ENCODE assay signal across 17 cellular contexts in genomic region chr6:38185752-38186151, GRCh38.
"Had no signal": no experiment of that assay in that cellular context is flagged by ENCODE, and none has a peak within 500 bp of the region (broad histone marks: within the 10 kb centered on the region; RNA-seq: fewer than 3 reads in every experiment).

No MANE protein-coding gene starts in this region.

- DNase-seq: effector CD8-positive, alpha-beta T cell; kidney glomerular epithelial cell; mucosa of descending colon; naive thymus-derived CD8-positive, alpha-beta T cell; small intestine; stimulated activated CD4-positive, alpha-beta T cell treated with anti-CD3 and anti-CD28 coated beads, Interleukin-2, amount 100 ng/mL, for 48 hours; tibial artery; uterus had no signal

- ATAC-seq: esophagus mucosa; heart left ventricle; mucosa of descending colon; naive thymus-derived CD8-positive, alpha-beta T cell; stimulated activated memory B cell treated with anti-CD40 and anti-IgM and Interleukin-4, amounts not matched to agents 10 μg/mL and 1 μg/mL and 100 μg/mL, for 72 hours had no signal

- H3K4me1 Mint-ChIP-seq: stimulated activated memory B cell treated with anti-CD40 and anti-IgM and Interleukin-4, amounts not matched to agents 10 μg/mL and 1 μg/mL and 100 μg/mL, for 72 hours had no signal

- H3K4me1 ChIP-seq: heart left ventricle, right atrium auricular region, tibial artery, upper lobe of left lung, uterus had no signal

- H3K4me3 ChIP-seq: coronary artery, heart left ventricle, mucosa of descending colon, right atrium auricular region, tibial artery, upper lobe of left lung, uterus had no signal

- H3K4me3 Mint-ChIP-seq: naive thymus-derived CD8-positive, alpha-beta T cell; stimulated activated memory B cell treated with anti-CD40 and anti-IgM and Interleukin-4, amounts not matched to agents 10 μg/mL and 1 μg/mL and 100 μg/mL, for 72 hours; stimulated activated naive CD8-positive, alpha-beta T cell treated with anti-CD3 and anti-CD28 coated beads, Interleukin-15, Interleukin-2, amounts not matched to agents 100 ng/mL and 50 ng/mL, for 24 hours had no signal

- H3K27ac ChIP-seq: coronary artery, heart left ventricle, neutrophil, right atrium auricular region, tibial artery, upper lobe of left lung, uterus had no signal

- H3K9me3 Mint-ChIP-seq: naive thymus-derived CD8-positive, alpha-beta T cell; stimulated activated memory B cell treated with anti-CD40 and anti-IgM and Interleukin-4, amounts not matched to agents 10 μg/mL and 1 μg/mL and 100 μg/mL, for 72 hours; stimulated activated naive CD8-positive, alpha-beta T cell treated with anti-CD3 and anti-CD28 coated beads, Interleukin-15, Interleukin-2, amounts not matched to agents 100 ng/mL and 50 ng/mL, for 24 hours had no signal

- H3K36me3 ChIP-seq: heart left ventricle, neutrophil, right atrium auricular region, tibial artery, uterus had no signal

- H3K27me3 ChIP-seq: dorsolateral prefrontal cortex, heart left ventricle, neutrophil, right atrium auricular region, tibial artery, upper lobe of left lung, uterus had no signal

- H3K27ac Mint-ChIP-seq: stimulated activated memory B cell treated with anti-CD40 and anti-IgM and Interleukin-4, amounts not matched to agents 10 μg/mL and 1 μg/mL and 100 μg/mL, for 72 hours; stimulated activated naive CD8-positive, alpha-beta T cell treated with anti-CD3 and anti-CD28 coated beads, Interleukin-15, Interleukin-2, amounts not matched to agents 100 ng/mL and 50 ng/mL, for 24 hours had no signal

- H3K27me3 Mint-ChIP-seq: naive thymus-derived CD8-positive, alpha-beta T cell; stimulated activated memory B cell treated with anti-CD40 and anti-IgM and Interleukin-4, amounts not matched to agents 10 μg/mL and 1 μg/mL and 100 μg/mL, for 72 hours; stimulated activated naive CD8-positive, alpha-beta T cell treated with anti-CD3 and anti-CD28 coated beads, Interleukin-15, Interleukin-2, amounts not matched to agents 100 ng/mL and 50 ng/mL, for 24 hours had no signal
